ENCODE assay signal across 28 cellular contexts in genomic region chr5:5995819-5996218, GRCh38.
"Had no signal": no experiment of that assay in that cellular context is flagged by ENCODE, and none has a peak within 500 bp of the region (broad histone marks: within the 10 kb centered on the region; RNA-seq: fewer than 3 reads in every experiment).

No MANE protein-coding gene starts in this region.

- H3K27me3 ChIP-seq: colonic mucosa, esophagus muscularis mucosa, esophagus squamous epithelium, foreskin keratinocyte, gastroesophageal sphincter, heart left ventricle, heart right ventricle, hepatocyte had no signal

- H3K4me3 ChIP-seq: colonic mucosa, coronary artery, esophagus muscularis mucosa, esophagus squamous epithelium, gastrocnemius medialis, gastroesophageal sphincter, heart left ventricle, heart right ventricle, hepatocyte had no signal

- H3K79me2 ChIP-seq: hepatocyte had no signal

- H3K27ac ChIP-seq: colonic mucosa, coronary artery, epithelial cell of prostate, esophagus muscularis mucosa, esophagus squamous epithelium, foreskin keratinocyte, gastrocnemius medialis, gastroesophageal sphincter, heart left ventricle, heart right ventricle, hepatocyte had no signal

- ATAC-seq: effector memory CD8-positive, alpha-beta T cell; esophagus mucosa; foreskin keratinocyte; gastrocnemius medialis; gastroesophageal sphincter; heart left ventricle; heart right ventricle had no signal

- DNase-seq: colonic mucosa; cortex of kidney; dermis blood vessel endothelial cell; effector CD4-positive, alpha-beta T cell; effector CD8-positive, alpha-beta T cell; effector memory CD4-positive, alpha-beta T cell; effector memory CD8-positive, alpha-beta T cell; endodermal cell; erythroblast; esophagus squamous epithelium; foreskin fibroblast; foreskin keratinocyte; foreskin melanocyte; gastrocnemius medialis; glutamatergic neuron; head of caudate nucleus; heart left ventricle; heart right ventricle had no signal

- H2AFZ ChIP-seq: hepatocyte had no signal

- H3K4me1 ChIP-seq: colonic mucosa, esophagus muscularis mucosa, esophagus squamous epithelium, foreskin keratinocyte, gastrocnemius medialis, gastroesophageal sphincter, heart left ventricle, heart right ventricle had no signal

- H3K36me3 ChIP-seq: colonic mucosa, esophagus muscularis mucosa, esophagus squamous epithelium, gastrocnemius medialis, gastroesophageal sphincter, heart left ventricle, heart right ventricle had no signal

- H3K9me3 ChIP-seq: colonic mucosa had no signal

- FAIRE-seq: colon, endometrium, endothelial cell of umbilical vein, frontal cortex had no signal

- H3K4me2 ChIP-seq: hepatocyte had no signal
